In the genomic region with DNA sequence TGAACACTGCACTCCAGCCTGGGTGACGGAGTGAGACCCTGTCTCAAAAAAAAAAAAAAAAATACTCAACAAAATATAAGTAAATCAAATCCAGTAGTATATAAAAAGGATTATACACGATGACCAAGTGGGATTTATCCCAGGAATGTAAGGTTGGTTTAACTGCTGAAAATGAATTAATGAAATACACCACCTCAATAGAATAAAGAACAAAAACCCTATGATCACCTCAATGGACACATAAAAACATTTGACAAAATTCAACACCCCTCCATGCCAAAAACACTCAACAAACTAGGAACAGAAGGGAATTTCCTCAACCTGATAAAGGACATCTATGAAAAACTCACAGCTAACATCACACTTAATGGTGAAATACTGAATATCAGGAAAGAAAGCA, we compare ENCODE assay signal across 29 cellular contexts.
"Had no signal": no experiment of that assay in that cellular context is flagged by ENCODE, and none has a peak within 500 bp of the region (broad histone marks: within the 10 kb centered on the region; RNA-seq: fewer than 3 reads in every experiment).

No MANE protein-coding gene starts in this region.

- H3K27me3 ChIP-seq: colonic mucosa, dorsolateral prefrontal cortex, esophagus muscularis mucosa, esophagus squamous epithelium, foreskin keratinocyte, gastrocnemius medialis, heart left ventricle, heart right ventricle, hepatocyte had no signal

- H3K4me3 ChIP-seq: colonic mucosa, coronary artery, dorsolateral prefrontal cortex, esophagus muscularis mucosa, esophagus squamous epithelium, gastrocnemius medialis, gastroesophageal sphincter, heart left ventricle, heart right ventricle, hepatocyte had no signal

- H3K4me3 Mint-ChIP-seq: dendritic cell treated with granulocyte-macrophage colony-stimulating factor and Interleukin-4, amounts not matched to agents 40 ng/mL and 50 ng/mL, for 4 days; effector memory CD8-positive, alpha-beta T cell; endodermal cell had no signal

- H3K27ac ChIP-seq: colonic mucosa, coronary artery, dorsolateral prefrontal cortex, epithelial cell of prostate, esophagus muscularis mucosa, esophagus squamous epithelium, foreskin keratinocyte, gastrocnemius medialis, gastroesophageal sphincter, heart left ventricle, heart right ventricle, hepatocyte had no signal

- H3K9me3 Mint-ChIP-seq: effector memory CD8-positive, alpha-beta T cell; endodermal cell had no signal

- H3K4me2 ChIP-seq: hepatocyte had no signal

- H3K27ac Mint-ChIP-seq: dendritic cell treated with granulocyte-macrophage colony-stimulating factor and Interleukin-4, amounts not matched to agents 40 ng/mL and 50 ng/mL, for 4 days; effector memory CD8-positive, alpha-beta T cell; endodermal cell had no signal

- H3K36me3 ChIP-seq: colonic mucosa had no signal

- H3K4me1 ChIP-seq: colonic mucosa had no signal

- H3K9me3 ChIP-seq: colonic mucosa, esophagus muscularis mucosa, esophagus squamous epithelium, gastrocnemius medialis, gastroesophageal sphincter, heart left ventricle had no signal

- DNase-seq: colonic mucosa; cortex of kidney; dermis blood vessel endothelial cell; dorsolateral prefrontal cortex; effector CD4-positive, alpha-beta T cell; effector CD8-positive, alpha-beta T cell; effector memory CD4-positive, alpha-beta T cell; effector memory CD8-positive, alpha-beta T cell; endodermal cell; erythroblast; esophagus squamous epithelium; foreskin fibroblast; foreskin keratinocyte; foreskin melanocyte; gastrocnemius medialis; glutamatergic neuron; head of caudate nucleus; heart left ventricle; heart right ventricle had no signal

- FAIRE-seq: endometrium, endothelial cell of umbilical vein, frontal cortex had no signal

- H3K27me3 Mint-ChIP-seq: effector memory CD8-positive, alpha-beta T cell had no signal

- H3K4me1 Mint-ChIP-seq: endodermal cell had no signal

- H2AFZ ChIP-seq: hepatocyte had no signal

- ATAC-seq: effector memory CD8-positive, alpha-beta T cell; esophagus mucosa; foreskin keratinocyte; gastrocnemius medialis; gastroesophageal sphincter; heart left ventricle; heart right ventricle had no signal
